1 cellular context compared by ENCODE assay signal in the genomic region with DNA sequence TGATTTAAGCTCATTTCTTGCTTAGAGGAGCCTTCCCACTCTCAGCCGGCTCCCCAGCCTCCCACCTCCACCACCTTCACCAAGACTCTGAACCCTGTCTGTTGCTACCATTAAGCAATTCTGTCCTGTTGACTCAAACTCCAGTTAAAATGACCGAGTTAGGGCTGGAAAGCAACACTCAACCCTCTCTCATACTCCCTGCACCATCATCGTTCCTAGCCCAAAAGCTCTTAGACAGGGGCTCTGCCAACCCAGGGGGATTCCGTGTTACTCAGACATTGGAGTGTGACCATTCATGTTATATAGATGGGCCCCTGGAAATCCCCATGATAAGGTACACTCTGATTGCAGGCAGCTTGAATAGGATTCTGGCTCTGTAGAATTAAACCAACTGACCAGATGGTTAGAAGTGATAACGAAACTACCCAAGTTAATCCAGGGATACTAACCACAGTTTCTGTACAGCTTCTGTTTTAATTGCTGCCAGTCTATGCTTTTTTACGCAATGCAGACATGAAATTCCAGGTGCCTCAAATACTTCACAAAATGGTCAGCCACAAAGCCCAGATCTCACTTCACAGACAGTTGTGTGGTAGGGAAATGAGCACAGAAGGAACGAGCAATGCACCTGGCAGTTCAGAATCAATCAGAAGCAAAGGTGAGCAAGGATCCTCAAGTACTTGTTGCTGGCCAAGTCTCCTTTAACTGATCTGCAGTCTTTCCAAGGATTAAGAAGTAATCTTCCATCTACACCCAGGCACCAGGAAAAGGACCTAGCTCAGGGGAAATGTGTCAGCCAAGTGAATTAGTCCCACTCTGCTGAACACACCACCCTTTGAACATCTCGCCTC.
TF ChIP-seq lines count a peak whose summit lies in the region.

No MANE protein-coding gene starts in this region.

TF ChIP-seq in GM23338, 12 proteins besides CTCF, POLR2A, EP300 and RAD21 (continued from another document):
- TF ChIP-seq, protein P1, sequence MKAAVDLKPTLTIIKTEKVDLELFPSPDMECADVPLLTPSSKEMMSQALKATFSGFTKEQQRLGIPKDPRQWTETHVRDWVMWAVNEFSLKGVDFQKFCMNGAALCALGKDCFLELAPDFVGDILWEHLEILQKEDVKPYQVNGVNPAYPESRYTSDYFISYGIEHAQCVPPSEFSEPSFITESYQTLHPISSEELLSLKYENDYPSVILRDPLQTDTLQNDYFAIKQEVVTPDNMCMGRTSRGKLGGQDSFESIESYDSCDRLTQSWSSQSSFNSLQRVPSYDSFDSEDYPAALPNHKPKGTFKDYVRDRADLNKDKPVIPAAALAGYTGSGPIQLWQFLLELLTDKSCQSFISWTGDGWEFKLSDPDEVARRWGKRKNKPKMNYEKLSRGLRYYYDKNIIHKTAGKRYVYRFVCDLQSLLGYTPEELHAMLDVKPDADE (IDR thresholded peaks at IDR 0.05), result no peak
- no peak for TF ChIP-seq ZNF114 (CRISPR knock-in tag; IDR thresholded peaks at IDR 0.05)
- TF ChIP-seq, protein P2, sequence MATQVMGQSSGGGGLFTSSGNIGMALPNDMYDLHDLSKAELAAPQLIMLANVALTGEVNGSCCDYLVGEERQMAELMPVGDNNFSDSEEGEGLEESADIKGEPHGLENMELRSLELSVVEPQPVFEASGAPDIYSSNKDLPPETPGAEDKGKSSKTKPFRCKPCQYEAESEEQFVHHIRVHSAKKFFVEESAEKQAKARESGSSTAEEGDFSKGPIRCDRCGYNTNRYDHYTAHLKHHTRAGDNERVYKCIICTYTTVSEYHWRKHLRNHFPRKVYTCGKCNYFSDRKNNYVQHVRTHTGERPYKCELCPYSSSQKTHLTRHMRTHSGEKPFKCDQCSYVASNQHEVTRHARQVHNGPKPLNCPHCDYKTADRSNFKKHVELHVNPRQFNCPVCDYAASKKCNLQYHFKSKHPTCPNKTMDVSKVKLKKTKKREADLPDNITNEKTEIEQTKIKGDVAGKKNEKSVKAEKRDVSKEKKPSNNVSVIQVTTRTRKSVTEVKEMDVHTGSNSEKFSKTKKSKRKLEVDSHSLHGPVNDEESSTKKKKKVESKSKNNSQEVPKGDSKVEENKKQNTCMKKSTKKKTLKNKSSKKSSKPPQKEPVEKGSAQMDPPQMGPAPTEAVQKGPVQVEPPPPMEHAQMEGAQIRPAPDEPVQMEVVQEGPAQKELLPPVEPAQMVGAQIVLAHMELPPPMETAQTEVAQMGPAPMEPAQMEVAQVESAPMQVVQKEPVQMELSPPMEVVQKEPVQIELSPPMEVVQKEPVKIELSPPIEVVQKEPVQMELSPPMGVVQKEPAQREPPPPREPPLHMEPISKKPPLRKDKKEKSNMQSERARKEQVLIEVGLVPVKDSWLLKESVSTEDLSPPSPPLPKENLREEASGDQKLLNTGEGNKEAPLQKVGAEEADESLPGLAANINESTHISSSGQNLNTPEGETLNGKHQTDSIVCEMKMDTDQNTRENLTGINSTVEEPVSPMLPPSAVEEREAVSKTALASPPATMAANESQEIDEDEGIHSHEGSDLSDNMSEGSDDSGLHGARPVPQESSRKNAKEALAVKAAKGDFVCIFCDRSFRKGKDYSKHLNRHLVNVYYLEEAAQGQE (IDR thresholded peaks at IDR 0.05; ENCODE audit: unreplicated experiment), result no peak
